23 cellular contexts compared by ENCODE assay signal in genomic region chr16:46728804-46729203, GRCh38. TPM values are rescaled to one million over a fixed set of nuclear protein-coding genes. Genes with fewer than 3 reads are reported as not detected.
DNase-seq lines count a peak whose midpoint lies in the region; ATAC-seq and TF ChIP-seq lines count a peak whose summit lies in the region.
"Had no signal": no experiment of that assay in that cellular context is flagged by ENCODE, and none has a peak within 500 bp of the region (broad histone marks: within the 10 kb centered on the region; RNA-seq: fewer than 3 reads in every experiment).

No MANE protein-coding gene starts in this region.

- H3K27me3 Mint-ChIP-seq in T-helper 2 cell treated with Interferon-gamma antibody and Interleukin-4, amounts not matched to agents 5 μg/mL and 100 μg/mL, for 36 hours (ENCODE audit: low read depth): no peaks in the 10 kb centered on the region

- H3K36me3 ChIP-seq in left ventricle myocardium inferior: peaks cover 53% of the 10 kb centered on the region
- H3K36me3 ChIP-seq in testis (ENCODE audit: low read depth, missing control alignments): no peaks in the 10 kb centered on the region
- H3K36me3 ChIP-seq: HAP-1 had no signal

- H3K27ac Mint-ChIP-seq in T-helper 2 cell treated with Interferon-gamma antibody and Interleukin-4, amounts not matched to agents 5 μg/mL and 100 μg/mL, for 36 hours: no peak overlapping the region
- H3K27ac Mint-ChIP-seq: GM23338 had no signal

- H3K27me3 ChIP-seq in left ventricle myocardium inferior (ENCODE audit: low read depth) (no peaks in the 10 kb centered on the region), testis (no peaks in the 10 kb centered on the region)

- H3K36me3 Mint-ChIP-seq in T-helper 2 cell treated with Interferon-gamma antibody and Interleukin-4, amounts not matched to agents 5 μg/mL and 100 μg/mL, for 36 hours (ENCODE audit: low read depth): no peaks in the 10 kb centered on the region

- H3K27ac ChIP-seq in left ventricle myocardium inferior (replicated peaks) (peak overlapping the region; percentile 64), testis (no peak overlapping the region)
- H3K27ac ChIP-seq: C4-2B, KMS-11 had no signal

- TF ChIP-seq CTCF in left ventricle myocardium inferior (IDR thresholded peaks at IDR 0.05; ENCODE audit: borderline replicate concordance) (no peak), testis (IDR thresholded peaks at IDR 0.05) (no peak)

- no peaks in the 10 kb centered on the region for H3K4me1 Mint-ChIP-seq in T-helper 2 cell treated with Interferon-gamma antibody and Interleukin-4, amounts not matched to agents 5 μg/mL and 100 μg/mL, for 36 hours (ENCODE audit: low read depth)
- H3K4me1 Mint-ChIP-seq: CD8-positive, alpha-beta memory T cell; GM23338 had no signal

- H3K4me1 ChIP-seq in left ventricle myocardium inferior (peaks cover 61% of the 10 kb centered on the region), testis (peaks cover 4% of the 10 kb centered on the region)
- H3K4me1 ChIP-seq: HAP-1 had no signal

- H3K4me3 ChIP-seq in left ventricle myocardium inferior: no peak overlapping the region
- H3K4me3 ChIP-seq in testis: no peak overlapping the region
- H3K4me3 ChIP-seq: GM23338, HAP-1 had no signal

- intact Hi-C loops in Right ventricle myocardium inferior (cut with DNase I) (no loop called here), cardiac septum (cut with DNase I) (no loop called here), left ventricle myocardium inferior (cut with micrococcal nuclease) (no loop called here), testis (cut with DNase I; ENCODE audit: low total_unique reads) (no loop called here)

- ATAC-seq in Right ventricle myocardium inferior: peak; percentile 12
- ATAC-seq: GM23338 had no signal

- no peak for DNase-seq in Right ventricle myocardium inferior (ENCODE audit: missing footprints)
- no peak for DNase-seq in cardiac septum (ENCODE audit: low spot score)
- no peak for DNase-seq in left ventricle myocardium inferior
- DNase-seq in mesenteric fat pad (ENCODE audit: low spot score): peak; percentile 81
- peak; percentile 10 for DNase-seq in testis
- no peak for DNase-seq in NCI-H2081 treated with DMSO at 0.1 percent for 48 hours (lab: John Stamatoyannopoulos, UW)
- DNase-seq in AG08396 (ENCODE audit: low spot score): no peak
- DNase-seq in T-helper 2 cell treated with Interferon-gamma antibody and Interleukin-4, amounts not matched to agents 5 μg/mL and 100 μg/mL, for 36 hours (ENCODE audit: low spot score): no peak
- DNase-seq: 8988T; Calu3; CD8-positive, alpha-beta memory T cell; DMS153; IMR-90; NCI-H1105; NCI-H2081; NCI-H2171 treated with DMSO at 0.1 percent for 48 hours; NCI-H446; NCI-H526; OCI-M1 had no signal

- WGBS in testis, 2 donors: 83 to 85% methylated on average over 14 of the region's 14 CpGs

- no peak for TF ChIP-seq POLR2A in testis (IDR thresholded peaks at IDR 0.05)

- H3K9me3 Mint-ChIP-seq in T-helper 2 cell treated with Interferon-gamma antibody and Interleukin-4, amounts not matched to agents 5 μg/mL and 100 μg/mL, for 36 hours: no peaks in the 10 kb centered on the region

- H3K9me3 ChIP-seq in left ventricle myocardium inferior (replicated peaks) (no peaks in the 10 kb centered on the region), testis (no peaks in the 10 kb centered on the region)

- no peak overlapping the region for H3K4me3 Mint-ChIP-seq in T-helper 2 cell treated with Interferon-gamma antibody and Interleukin-4, amounts not matched to agents 5 μg/mL and 100 μg/mL, for 36 hours
- H3K4me3 Mint-ChIP-seq: CD8-positive, alpha-beta memory T cell; GM23338 had no signal

RNA-seq across cellular contexts. Expression of gene MYLK3, which starts 19.3 kb away (rescaled TPM):
- 261 TPM for total RNA-seq in Right ventricle myocardium inferior
- total RNA-seq in cardiac septum: 150 TPM
- total RNA-seq in left ventricle myocardium inferior: 256 TPM
- 0.58 TPM for total RNA-seq in mesenteric fat pad
- 10 to 100 TPM; 63.4 to 88.8 TPM for total RNA-seq in testis
- 18.4 TPM for polyA plus RNA-seq in testis (ENCODE audit: insufficient read depth, low read depth, low replicate concordance)
- polyA plus RNA-seq: CD8-positive, alpha-beta memory T cell had no signal

RNA-seq across cellular contexts. Expression of gene ORC6, which starts 39.3 kb away (rescaled TPM):
- 2.5 TPM for total RNA-seq in Right ventricle myocardium inferior
- 3.0 TPM for total RNA-seq in cardiac septum
- total RNA-seq in left ventricle myocardium inferior: 1.4 TPM
- 1.1 TPM for total RNA-seq in mesenteric fat pad
- 10 to 100 TPM; 30.7 to 44.4 TPM for total RNA-seq in testis
- 28.2 TPM for polyA plus RNA-seq in testis (ENCODE audit: insufficient read depth, low read depth, low replicate concordance)

RNA-seq across cellular contexts. Expression of gene VPS35, which starts 39.8 kb away (rescaled TPM):
- total RNA-seq in Right ventricle myocardium inferior: 86.9 TPM
- 86.9 TPM for total RNA-seq in cardiac septum
- total RNA-seq in left ventricle myocardium inferior: 74.6 TPM
- 104 TPM for total RNA-seq in mesenteric fat pad
- 100 to 1,000 TPM; 128 to 129 TPM for total RNA-seq in testis
- 75.5 TPM for polyA plus RNA-seq in testis (ENCODE audit: insufficient read depth, low read depth, low replicate concordance)

Comparison
In these comparisons a context has a peak if more than half of its experiments do, and no peak if none do; other contexts are left out.
1. DNase-seq: peak in mesenteric fat pad (single experiment) and testis (single experiment); none in Right ventricle myocardium inferior (single experiment), cardiac septum (single experiment), left ventricle myocardium inferior (single experiment), NCI-H2081 treated with DMSO at 0.1 percent for 48 hours (single experiment), AG08396 (single experiment) and T-helper 2 cell treated with Interferon-gamma antibody and Interleukin-4, amounts not matched to agents 5 μg/mL and 100 μg/mL, for 36 hours (single experiment).
2. RNA of gene MYLK3, which starts 19.3 kb away (total RNA-seq): 261 TPM in Right ventricle myocardium inferior (single experiment), 256 TPM in left ventricle myocardium inferior (single experiment), 150 TPM in cardiac septum (single experiment) and 63.4 to 88.8 TPM in testis; 0.58 TPM in mesenteric fat pad (single experiment); every median in the first group is over 10 times any median in the second.